8 cellular contexts compared by ENCODE assay signal in the genomic region with DNA sequence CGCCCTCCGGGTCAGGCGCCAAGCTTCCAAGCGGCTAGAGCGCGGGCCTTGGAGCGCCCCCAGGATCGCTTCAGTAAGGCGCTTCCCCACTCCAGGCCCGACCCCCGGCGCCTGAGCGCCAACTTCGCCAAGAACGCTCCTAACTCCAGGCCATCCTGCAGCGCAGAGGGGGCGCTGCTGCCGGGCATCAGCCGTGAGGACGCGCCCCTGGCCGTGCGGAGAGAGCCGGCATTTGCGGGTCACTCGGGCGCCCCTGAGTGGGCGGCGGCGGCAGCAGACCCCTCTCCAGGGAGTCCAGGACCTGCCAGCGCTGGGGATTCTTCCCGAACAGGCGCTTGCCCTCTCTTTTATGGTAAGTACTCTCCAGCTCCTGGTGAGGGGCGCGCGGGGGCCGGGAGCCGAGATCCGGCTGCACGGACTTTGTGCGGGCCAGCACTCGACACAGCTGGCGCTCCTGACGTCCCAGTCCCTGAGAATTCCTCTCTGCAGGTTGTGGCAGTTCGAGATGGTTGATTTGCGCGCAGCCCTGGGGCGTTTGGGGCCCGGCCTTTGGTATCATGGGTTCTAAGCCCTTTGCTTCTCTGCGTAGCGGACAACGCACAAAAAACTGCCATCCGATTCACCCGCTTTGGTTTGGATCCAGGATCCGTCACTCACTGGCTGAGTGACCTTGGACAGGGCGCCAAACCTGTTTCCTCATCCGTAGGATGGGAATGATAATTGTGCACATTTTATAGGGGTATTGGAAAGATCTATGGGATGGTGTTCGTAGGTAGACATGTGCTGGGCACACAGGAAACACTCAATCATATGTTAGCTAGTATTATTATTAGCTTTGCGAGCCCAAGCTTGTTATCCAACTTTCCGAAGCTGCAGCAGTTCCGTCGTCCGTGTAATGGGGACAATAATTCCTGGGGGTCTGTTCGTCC. TPM values are rescaled to one million over a fixed set of nuclear protein-coding genes. Genes with fewer than 3 reads are reported as not detected.
DNase-seq lines count a peak whose midpoint lies in the region; ATAC-seq and TF ChIP-seq lines count a peak whose summit lies in the region.

No MANE protein-coding gene starts in this region.

- H3K4me1 ChIP-seq in BLaER1: peaks cover 20% of the 10 kb centered on the region

- ATAC-seq in effector memory CD8-positive, alpha-beta T cell (replicated peaks): no peak
- no peak for ATAC-seq in naive thymus-derived CD8-positive, alpha-beta T cell
- ATAC-seq in GM19397 (IDR thresholded peaks at IDR 0.05; ENCODE audit: unreplicated experiment) (no peak), HG02678 (IDR thresholded peaks at IDR 0.05; ENCODE audit: unreplicated experiment) (no peak), GM18873 (IDR thresholded peaks at IDR 0.05; ENCODE audit: low FRiP score, unreplicated experiment) (no peak)
- no peak for ATAC-seq in stimulated activated memory B cell treated with anti-CD40 and anti-IgM and Interleukin-4, amounts not matched to agents 10 μg/mL and 1 μg/mL and 100 μg/mL, for 72 hours

- peak overlapping the region; percentile 95 for H3K4me2 ChIP-seq in BLaER1

- DNase-seq in LNCaP clone FGC (ENCODE audit: low read depth): no peak
- DNase-seq in effector memory CD8-positive, alpha-beta T cell: no peak
- DNase-seq in naive thymus-derived CD8-positive, alpha-beta T cell: no peak

- H3K27ac ChIP-seq in BLaER1: no peak overlapping the region

- peaks cover 8 to 12% of the 10 kb centered on the region in 2 donors for H3K4me1 Mint-ChIP-seq in effector memory CD8-positive, alpha-beta T cell (ENCODE audit: low read depth in 2 of 2)
- H3K4me1 Mint-ChIP-seq in naive thymus-derived CD8-positive, alpha-beta T cell: peaks cover 8 to 18% (median 13%) of the 10 kb centered on the region in 4 donors
- H3K4me1 Mint-ChIP-seq in stimulated activated memory B cell treated with anti-CD40 and anti-IgM and Interleukin-4, amounts not matched to agents 10 μg/mL and 1 μg/mL and 100 μg/mL, for 72 hours: peaks cover 18% of the 10 kb centered on the region

- no peaks in the 10 kb centered on the region for H3K9me3 ChIP-seq in BLaER1

- TF ChIP-seq CTCF in LNCaP clone FGC (IDR thresholded peaks at IDR 0.05; ENCODE audit: control insufficient read depth, extremely low read depth, insufficient read depth): 0 out of 2 replicates have a peak, but pooled peaks have one; percentile 16

- H3K27me3 ChIP-seq in BLaER1: peaks cover 36% of the 10 kb centered on the region

- peaks cover 71 to 92% of the 10 kb centered on the region in 2 donors for H3K27me3 Mint-ChIP-seq in effector memory CD8-positive, alpha-beta T cell
- peaks cover 44 to 80% (median 57%) of the 10 kb centered on the region in 5 donors for H3K27me3 Mint-ChIP-seq in naive thymus-derived CD8-positive, alpha-beta T cell
- peaks cover 78% of the 10 kb centered on the region for H3K27me3 Mint-ChIP-seq in stimulated activated memory B cell treated with anti-CD40 and anti-IgM and Interleukin-4, amounts not matched to agents 10 μg/mL and 1 μg/mL and 100 μg/mL, for 72 hours

- no peak overlapping the region for H3K27ac Mint-ChIP-seq in effector memory CD8-positive, alpha-beta T cell
- no peak overlapping the region for H3K27ac Mint-ChIP-seq in naive thymus-derived CD8-positive, alpha-beta T cell
- H3K27ac Mint-ChIP-seq in stimulated activated memory B cell treated with anti-CD40 and anti-IgM and Interleukin-4, amounts not matched to agents 10 μg/mL and 1 μg/mL and 100 μg/mL, for 72 hours: no peak overlapping the region

- H3K36me3 ChIP-seq in BLaER1: no peaks in the 10 kb centered on the region

- H3K4me3 ChIP-seq in BLaER1 (peak overlapping the region; percentile 76), LNCaP clone FGC (ENCODE audit: low read depth, low read length) (no peak overlapping the region)

- POLR2A ChIA-PET in naive thymus-derived CD8-positive, alpha-beta T cell (lab: Charles Lee): no interaction called here

- H3K4me3 Mint-ChIP-seq in effector memory CD8-positive, alpha-beta T cell: peak overlapping the region; percentile 34 to 49
- H3K4me3 Mint-ChIP-seq in naive thymus-derived CD8-positive, alpha-beta T cell: peak overlapping the region; percentile 7 to 78 (median 67)
- no peak overlapping the region for H3K4me3 Mint-ChIP-seq in stimulated activated memory B cell treated with anti-CD40 and anti-IgM and Interleukin-4, amounts not matched to agents 10 μg/mL and 1 μg/mL and 100 μg/mL, for 72 hours

- H3K36me3 Mint-ChIP-seq in effector memory CD8-positive, alpha-beta T cell (ENCODE audit: insufficient read depth): peaks cover 3% of the 10 kb centered on the region
- peaks cover 0 to 5% (median 0%) of the 10 kb centered on the region in 3 donors for H3K36me3 Mint-ChIP-seq in naive thymus-derived CD8-positive, alpha-beta T cell
- no peaks in the 10 kb centered on the region for H3K36me3 Mint-ChIP-seq in stimulated activated memory B cell treated with anti-CD40 and anti-IgM and Interleukin-4, amounts not matched to agents 10 μg/mL and 1 μg/mL and 100 μg/mL, for 72 hours

- H3K9me3 Mint-ChIP-seq in effector memory CD8-positive, alpha-beta T cell: no peaks in the 10 kb centered on the region
- no peaks in the 10 kb centered on the region for H3K9me3 Mint-ChIP-seq in naive thymus-derived CD8-positive, alpha-beta T cell
- H3K9me3 Mint-ChIP-seq in stimulated activated memory B cell treated with anti-CD40 and anti-IgM and Interleukin-4, amounts not matched to agents 10 μg/mL and 1 μg/mL and 100 μg/mL, for 72 hours: no peaks in the 10 kb centered on the region

- peak overlapping the region; percentile 65; the same call in 1 of the 2 replicates for H3K9ac ChIP-seq in BLaER1

- H4K20me1 ChIP-seq in BLaER1: no peaks in the 10 kb centered on the region

RNA-seq across cellular contexts. Expression of a gene that starts 0.8 kb away (rescaled TPM):
- total RNA-seq in naive thymus-derived CD8-positive, alpha-beta T cell: not detected
- not detected for polyA plus RNA-seq in naive thymus-derived CD8-positive, alpha-beta T cell
